In genomic region chr4:70028159-70028558, GRCh38 we compare ENCODE assay signal across 5 cellular contexts. TPM values are rescaled to one million over a fixed set of nuclear protein-coding genes. Genes with fewer than 3 reads are reported as not detected.
"Had no signal": no experiment of that assay in that cellular context is flagged by ENCODE, and none has a peak within 500 bp of the region (broad histone marks: within the 10 kb centered on the region; RNA-seq: fewer than 3 reads in every experiment).

Gene HTN3 (plus strand): TSS chr4:70028459. CDS start chr4:70030741, 2,282 bp downstream.

RNA-seq across cellular contexts. Expression of gene HTN3, which starts in this region (rescaled TPM):
- total RNA-seq: HepG2, HT-29, IMR-90, K562 had no signal
- polyA plus RNA-seq: HepG2, IgD-negative memory B cell, IMR-90, K562 had no signal
